In genomic region chr7:89003619-89003956, GRCh38 we compare ENCODE assay signal across 9 cellular contexts.
DNase-seq lines count a peak whose midpoint lies in the region; ATAC-seq and TF ChIP-seq lines count a peak whose summit lies in the region.
"Had no signal": no experiment of that assay in that cellular context is flagged by ENCODE, and none has a peak within 500 bp of the region (broad histone marks: within the 10 kb centered on the region; RNA-seq: fewer than 3 reads in every experiment).

No MANE protein-coding gene starts in this region.

- no peak for DNase-seq in activated naive CD8-positive, alpha-beta T cell treated with anti-CD3 and anti-CD28 coated beads, Interleukin-2, amount 50 U/mL, for 24 hours
- DNase-seq in type B pancreatic cell (ENCODE audit: extremely low spot score, unreplicated experiment) = no peak
- no peak for DNase-seq in NCI-H2107 (lab: John Stamatoyannopoulos, UW)
- no peak for DNase-seq in hypothalamus (lab: John Stamatoyannopoulos, UW)
- DNase-seq in NCI-H446 treated with DMSO at 0.1 percent for 48 hours (lab: John Stamatoyannopoulos, UW) = no peak
- DNase-seq: activated effector memory CD4-positive, alpha-beta T cell treated with Interleukin-2 at 50 U/mL for 16 hours had no signal

- no peaks in the 10 kb centered on the region for H3K9me3 Mint-ChIP-seq in activated naive CD8-positive, alpha-beta T cell treated with anti-CD3 and anti-CD28 coated beads, Interleukin-2, amount 50 U/mL, for 24 hours
- H3K9me3 Mint-ChIP-seq in type B pancreatic cell = no peaks in the 10 kb centered on the region

- H3K36me3 Mint-ChIP-seq in activated naive CD8-positive, alpha-beta T cell treated with anti-CD3 and anti-CD28 coated beads, Interleukin-2, amount 50 U/mL, for 24 hours (ENCODE audit: low read depth) = no peaks in the 10 kb centered on the region
- H3K36me3 Mint-ChIP-seq in type B pancreatic cell = no peaks in the 10 kb centered on the region

- no peaks in the 10 kb centered on the region for H3K27me3 Mint-ChIP-seq in activated naive CD8-positive, alpha-beta T cell treated with anti-CD3 and anti-CD28 coated beads, Interleukin-2, amount 50 U/mL, for 24 hours
- H3K27me3 Mint-ChIP-seq in type B pancreatic cell = no peaks in the 10 kb centered on the region

- no peak for TF ChIP-seq CTCF in type B pancreatic cell (conservative IDR thresholded peaks at IDR 0.05)

- ATAC-seq in GM18517 (IDR thresholded peaks at IDR 0.05; ENCODE audit: unreplicated experiment) (peak; percentile 68), GM21367 (IDR thresholded peaks at IDR 0.05; ENCODE audit: unreplicated experiment) (peak; percentile 53), HG03135 (IDR thresholded peaks at IDR 0.05; ENCODE audit: unreplicated experiment) (peak; percentile 59)
- peak; percentile 70 for ATAC-seq in activated naive CD8-positive, alpha-beta T cell treated with anti-CD3 and anti-CD28 coated beads, Interleukin-2, amount 50 U/mL, for 24 hours

- H3K4me3 Mint-ChIP-seq in activated naive CD8-positive, alpha-beta T cell treated with anti-CD3 and anti-CD28 coated beads, Interleukin-2, amount 50 U/mL, for 24 hours = peak overlapping the region; percentile 65
- no peak overlapping the region for H3K4me3 Mint-ChIP-seq in type B pancreatic cell

- peak overlapping the region; percentile 78 for H3K27ac Mint-ChIP-seq in activated naive CD8-positive, alpha-beta T cell treated with anti-CD3 and anti-CD28 coated beads, Interleukin-2, amount 50 U/mL, for 24 hours
- no peak overlapping the region for H3K27ac Mint-ChIP-seq in type B pancreatic cell

- H3K4me1 Mint-ChIP-seq in activated naive CD8-positive, alpha-beta T cell treated with anti-CD3 and anti-CD28 coated beads, Interleukin-2, amount 50 U/mL, for 24 hours = peaks cover 18% of the 10 kb centered on the region
- no peaks in the 10 kb centered on the region for H3K4me1 Mint-ChIP-seq in type B pancreatic cell (ENCODE audit: unreplicated experiment)
